In the genomic region with DNA sequence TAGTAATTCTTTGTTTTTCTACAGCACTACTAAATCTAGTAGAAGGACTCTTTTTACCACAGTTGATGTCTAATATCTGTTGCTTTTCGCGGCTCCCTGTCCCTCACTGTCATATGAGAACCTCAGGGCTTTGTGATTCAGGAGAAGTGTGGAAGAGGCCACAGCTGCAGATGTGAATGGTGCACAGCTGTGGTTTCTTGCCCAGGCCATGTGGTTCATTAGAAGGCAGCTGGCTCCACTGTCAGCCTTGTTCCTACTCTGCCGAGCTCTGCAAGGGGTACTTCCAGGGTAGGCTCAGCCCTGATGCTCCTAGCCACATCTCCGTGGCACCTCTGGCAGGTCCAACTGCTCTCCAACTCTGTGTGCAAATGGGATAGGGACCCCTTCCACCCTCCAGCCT, we compare ENCODE assay signal across 20 cellular contexts.
"Had no signal": no experiment of that assay in that cellular context is flagged by ENCODE, and none has a peak within 500 bp of the region (broad histone marks: within the 10 kb centered on the region; RNA-seq: fewer than 3 reads in every experiment).

No MANE protein-coding gene starts in this region.

- DNase-seq: IMR-90, Kasumi-1, KG1, MV-4-11, NCI-H1048, NCI-H1105, NCI-H1417, NCI-H146, NCI-H1694 treated with DMSO at 0.1 percent for 48 hours, NCI-H1930, NCI-H2081, NCI-H2107, NCI-H2227 treated with DMSO at 0.1 percent for 48 hours, NCI-H524, NCI-H526 treated with DMSO at 0.1 percent for 48 hours, NCI-H748 treated with DMSO at 0.1 percent for 48 hours, RPMI8226, SHP77 had no signal

- H3K36me3 ChIP-seq: SJCRH30 had no signal

- H3K9me3 ChIP-seq: SJCRH30 had no signal

- H3K4me3 ChIP-seq: SJCRH30 had no signal

- H3K4me1 ChIP-seq: SJCRH30 had no signal

- H3K27me3 ChIP-seq: SJCRH30 had no signal

- ATAC-seq: HepG2 had no signal

- H3K27ac ChIP-seq: SJCRH30 had no signal
